1 cellular context compared by ENCODE assay signal in genomic region chr7:49773082-49773938, GRCh38.
TF ChIP-seq lines count a peak whose summit lies in the region.

Gene VWC2, plus strand, starts transcription at chr7:49773638. Its CDS starts 1,798 bp downstream, at chr7:49775436.

TF ChIP-seq in GM12878, 131 proteins besides CTCF, POLR2A, EP300 and RAD21 (continued from another document):
- TF ChIP-seq SUZ12 (IDR thresholded peaks at IDR 0.05; ENCODE audit: unreplicated experiment) (no peak), MTA2 (IDR thresholded peaks at IDR 0.05; ENCODE audit: low read depth) (no peak), CREB1 (IDR thresholded peaks at IDR 0.05; ENCODE audit: low read depth) (no peak), TBL1XR1 (IDR thresholded peaks at IDR 0.05; ENCODE audit: low read depth, low read length) (no peak), SP1 (IDR thresholded peaks at IDR 0.05; ENCODE audit: low read depth, low read length) (no peak), ATF3 (IDR thresholded peaks at IDR 0.05; ENCODE audit: borderline replicate concordance, extremely low read depth, low read depth, low read length) (no peak), CEBPB (IDR thresholded peaks at IDR 0.05; ENCODE audit: borderline replicate concordance in 1 of 2, low read depth in 2 of 2, low read length in 2 of 2) (no peak)
